In genomic region chr1:113763651-113764050, GRCh38 we compare ENCODE assay signal across 14 cellular contexts.
A peak's percentile ranks its signal among the peaks of the same experiment; 100 is the strongest.
DNase-seq lines count a peak whose midpoint lies in the region.
"Had no signal": no experiment of that assay in that cellular context is flagged by ENCODE, and none has a peak within 500 bp of the region (broad histone marks: within the 10 kb centered on the region; RNA-seq: fewer than 3 reads in every experiment).

No MANE protein-coding gene starts in this region.

- DNase-seq in Ammon's horn (ENCODE audit: low spot score) (peak; percentile 49), DMS 273 treated with DMSO at 0.1 percent for 48 hours (lab: John Stamatoyannopoulos, UW) (peak; percentile 60), NCI-H524 (lab: John Stamatoyannopoulos, UW) (peak; percentile 83 to 92), cerebellar nuclear complex (lab: John Stamatoyannopoulos, UW) (peak; percentile 74 to 89), NCI-H1092 treated with DMSO at 0.1 percent for 48 hours (lab: John Stamatoyannopoulos, UW) (no peak), NCI-H187 treated with DMSO at 0.1 percent for 48 hours (lab: John Stamatoyannopoulos, UW) (no peak), NK-92 (lab: John Stamatoyannopoulos, UW; ENCODE audit: unreplicated experiment) (no peak)
- DNase-seq in stimulated activated naive CD4-positive, alpha-beta T cell (lab: John Stamatoyannopoulos, UW) = no peak
- DNase-seq: DMS53, H7, NCI-H1048, NCI-H187, NCI-H510A treated with DMSO at 0.1 percent for 48 hours, PC-3 had no signal

Comparison
In these comparisons a context has a peak if more than half of its experiments do, and no peak if none do; other contexts are left out.
1. DNase-seq: peak in Ammon's horn (single experiment), DMS 273 treated with DMSO at 0.1 percent for 48 hours (single experiment), NCI-H524 (2 of 2) and cerebellar nuclear complex (2 of 2); none in NCI-H1092 treated with DMSO at 0.1 percent for 48 hours (single experiment), stimulated activated naive CD4-positive, alpha-beta T cell (0 of 6), NCI-H187 treated with DMSO at 0.1 percent for 48 hours (single experiment) and NK-92 (single experiment).